ENCODE assay signal across 8 cellular contexts in the genomic region with DNA sequence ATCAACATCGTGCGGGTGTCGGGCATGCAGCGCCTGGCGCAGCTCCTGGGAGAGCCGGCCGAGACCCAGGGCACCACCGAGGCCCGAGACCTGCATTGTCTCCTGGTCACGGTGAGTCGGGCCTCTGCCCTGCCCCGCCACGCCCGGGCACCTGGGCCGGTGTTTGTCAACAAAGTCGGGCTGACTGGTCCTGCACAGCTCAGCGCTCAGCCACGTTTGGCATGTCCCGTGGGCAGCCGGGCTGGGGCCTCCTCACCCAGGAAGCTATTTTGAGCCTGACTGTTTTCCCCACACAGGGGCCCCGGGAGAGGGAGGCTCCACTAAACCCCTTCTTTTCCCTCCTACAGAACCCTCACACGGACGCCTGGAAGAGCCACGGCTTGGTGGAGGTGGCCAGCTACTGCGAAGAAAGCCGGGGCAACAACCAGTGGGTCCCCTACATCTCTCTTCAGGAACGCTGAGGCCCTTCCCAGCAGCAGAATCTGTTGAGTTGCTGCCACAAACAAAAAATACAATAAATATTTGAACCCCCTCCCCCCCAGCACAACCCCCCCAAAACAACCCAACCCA. TPM values are rescaled to one million over a fixed set of nuclear protein-coding genes. Genes with fewer than 3 reads are reported as not detected.
DNase-seq lines count a peak whose midpoint lies in the region; ATAC-seq, FAIRE-seq and TF ChIP-seq lines count a peak whose summit lies in the region.

No MANE protein-coding gene starts in this region.

- in situ Hi-C loops in GM12878 (cut with MboI) = no loop called here

- WGBS in GM12878 (ENCODE audit: insufficient coverage, insufficient replicate concordance, low lambda C conversion rate, missing lambda C conversion rate) = 2% methylated on average over 26 of the region's 27 CpGs

- SMC1A ChIA-PET in GM12878 (lab: Charles Lee; ENCODE audit: uncharacterized antibody, unreplicated experiment) = interaction anchor here (0.7 to 10.5 kb wide), 13 partner anchors 15 to 157 kb away, joined by 3 to 143 read pairs (median 9); no protein-coding TSS in a partner anchor

- CTCF ChIA-PET in GM12878 (lab: Yijun Ruan, JAX) = interaction anchor here (0.9 to 5.8 kb wide), 12 partner anchors 24 to 159 kb away, joined by 3 to 113 read pairs (median 7); no protein-coding TSS in a partner anchor

- H3K4me3 ChIP-seq in MG63 (peak overlapping the region; percentile 99), GM12878 (peak overlapping the region; percentile 100)

- intact Hi-C loops in GM12878 (cut with micrococcal nuclease; ENCODE audit: unreplicated experiment) = loop anchor here (2.0 kb wide), 1 partner anchor 76 kb away; no protein-coding TSS in a partner anchor

- H3K4me2 ChIP-seq in GM12878 (ENCODE audit: control insufficient read depth, insufficient read depth) = peak overlapping the region; percentile 98

- H2AFZ ChIP-seq in GM12878 (ENCODE audit: control insufficient read depth, low read depth, low read length) = no peak overlapping the region

- H3K4me1 ChIP-seq in GM12878 (ENCODE audit: control insufficient read depth, insufficient read depth, low read length) = peaks cover 12% of the 10 kb centered on the region

- no peak; the same call in 1 of the 2 replicates for TF ChIP-seq POLR2A in GM12878 (IDR thresholded peaks at IDR 0.05; ENCODE audit: low read depth, low read length)

- DNase-seq in C1 segment of cervical spinal cord (lab: John Stamatoyannopoulos, UW) (peak in 8 of 14 donors; percentile 43 to 74 (median 56)), MG63 (peak; percentile 31), GM12878 (ENCODE audit: low read depth, low spot score) (no peak), immature natural killer cell (no peak), cortex of kidney (lab: John Stamatoyannopoulos, UW) (no peak), NCI-H526 treated with DMSO at 0.1 percent for 48 hours (lab: John Stamatoyannopoulos, UW) (no peak)
- DNase-seq in stimulated activated CD4-positive, alpha-beta T cell treated with anti-CD3 and anti-CD28 coated beads, Interleukin-2, amount 100 ng/mL, for 24 hours = peak; percentile 41 to 44

- H3K36me3 ChIP-seq in MG63 = peaks cover 19% of the 10 kb centered on the region
- peaks cover 2% of the 10 kb centered on the region in 2 experiments; a peak in 2 of 4 replicates for H3K36me3 ChIP-seq in GM12878 (ENCODE audit: control insufficient read depth in 2 of 2, insufficient read depth in 2 of 2, low read length in 1 of 2)

- peak overlapping the region; percentile 96 for H3K9ac ChIP-seq in GM12878 (ENCODE audit: control insufficient read depth, insufficient read depth, low read length)

- H3K27me3 ChIP-seq in MG63 = no peaks in the 10 kb centered on the region
- H3K27me3 ChIP-seq in GM12878 (replicated peaks in 1 of 2; ENCODE audit: control insufficient read depth in 2 of 2, insufficient read depth in 2 of 2, low read length in 1 of 2) = no peaks in the 10 kb centered on the region

- peaks cover 18 to 37% (median 30%) of the 10 kb centered on the region in 3 donors for H3K27me3 Mint-ChIP-seq in immature natural killer cell (ENCODE audit: low read depth in 3 of 3)

- H3K27ac Mint-ChIP-seq in immature natural killer cell = peak overlapping the region; percentile 86 to 96 (median 94)

- TF ChIP-seq RAD21 in GM12878 (IDR thresholded peaks at IDR 0.05; ENCODE audit: insufficient read depth, low read depth, low read length) = no peak

- H3K9me3 ChIP-seq in MG63 (no peaks in the 10 kb centered on the region), GM12878 (replicated peaks; ENCODE audit: control insufficient read depth, insufficient read depth, low read length) (peaks cover 1% of the 10 kb centered on the region; the same call in 1 of the 3 replicates)

- H3K4me3 Mint-ChIP-seq in immature natural killer cell = peak overlapping the region; percentile 96 to 100 (median 99)

- POLR2A ChIA-PET in GM12878 (lab: Charles Lee) = interaction anchor here (0.5 to 6.8 kb wide), 21 partner anchors 11 to 366 kb away, joined by 3 to 166 read pairs (median 10); a partner anchor contains a TSS

- RAD21 ChIA-PET in GM12878 (lab: Charles Lee; ENCODE audit: unreplicated experiment) = interaction anchor here (0.8 to 6.5 kb wide), 25 partner anchors 14 to 312 kb away, joined by 3 to 221 read pairs (median 7); no protein-coding TSS in a partner anchor

- H4K20me1 ChIP-seq in GM12878 (ENCODE audit: control insufficient read depth, insufficient read depth) = peaks cover 12% of the 10 kb centered on the region; the same call in 1 of the 2 replicates

- peaks cover 0 to 10% (median 0%) of the 10 kb centered on the region in 3 donors for H3K36me3 Mint-ChIP-seq in immature natural killer cell

- H3K79me2 ChIP-seq in GM12878 (ENCODE audit: control insufficient read depth, insufficient read depth, low read length) = peaks cover 44% of the 10 kb centered on the region

- no TSS peak for BruUV-seq in GM12878 (replicated peaks; lab: Mats Ljungman, UMichigan)

- peaks cover 15 to 36% of the 10 kb centered on the region in 2 donors for H3K4me1 Mint-ChIP-seq in immature natural killer cell

- peak overlapping the region; percentile 95 for H3K27ac ChIP-seq in GM12878 (ENCODE audit: control insufficient read depth, insufficient read depth)

- no peak for TF ChIP-seq CTCF in GM12878 (IDR thresholded peaks at IDR 0.05 in 2 of 3, conservative IDR thresholded peaks at IDR 0.05 in 1 of 3; ENCODE audit: control insufficient read depth in 2 of 3, extremely low read depth in 1 of 3, insufficient read depth in 1 of 3, low read depth in 3 of 3, low read length in 3 of 3)

- FAIRE-seq in GM12878 (lab: Jason Lieb, UNC) = no peak

- ATAC-seq in GM12878 (peak; percentile 2; the same call in 2 of the 3 replicates), GM21786 (IDR thresholded peaks at IDR 0.05; ENCODE audit: unreplicated experiment) (no peak)

- no peaks in the 10 kb centered on the region for H3K9me3 Mint-ChIP-seq in immature natural killer cell

- no peak for TF ChIP-seq EP300 in GM12878 (IDR thresholded peaks at IDR 0.05; ENCODE audit: borderline replicate concordance in 1 of 2, control insufficient read depth in 1 of 2, low read depth in 2 of 2, low read length in 2 of 2)

RNA-seq across cellular contexts. Expression of a gene that starts 1.3 kb away (rescaled TPM):
- total RNA-seq in MG63 (2014; rRNA removed; shearing (Covaris generic); ENCODE audit: low replicate concordance) = 36.4 and 48.7 TPM in 2 replicates
- 313 and 319 TPM in 2 replicates for total RNA-seq in GM12878 (2013; cell fraction: nucleolus; rRNA removed)
- 89.5 and 97.3 TPM in 2 replicates for total RNA-seq in GM12878 (2014; rRNA removed)
- 51.1 and 53.5 TPM in 2 replicates for total RNA-seq in GM12878 (2014; rRNA removed; fragmentation: Illumina TruSeq; extraction: Trizol)
- total RNA-seq in GM12878 (2021) = 101 and 104 TPM in 2 replicates
- polyA plus RNA-seq in GM12878 (2011; ENCODE audit: low read depth) = 59.9 TPM
- 112 and 180 TPM in 2 replicates for polyA plus RNA-seq in GM12878 (2011; rRNA removed)
- polyA plus RNA-seq in GM12878 (2011; cell fraction: cytosol; rRNA removed) = 262 and 293 TPM in 2 replicates
- polyA plus RNA-seq in GM12878 (2011; cell fraction: nucleus; rRNA removed) = 355 and 391 TPM in 2 replicates
- polyA plus RNA-seq in GM12878 (2012) = 129 and 137 TPM in 2 replicates
- polyA plus RNA-seq in GM12878 (2014; fragmentation: Illumina TruSeq; extraction: Trizol) = 12.4 and 33.7 TPM in 2 replicates
- polyA plus RNA-seq in GM12878 (2014; fragmentation: Nextera tagmentation; extraction: Ambion mirVana) = 10 to 100 TPM in 1 of 2 experiments, 1 to 10 TPM in 1; 2.4 to 10.5 TPM
- 150 and 165 TPM in 2 replicates for polyA plus RNA-seq in GM12878 (2014; rRNA removed)
- 100 to 1,000 TPM in 1 of 2 experiments, 10 to 100 TPM in 1; 92.7 to 106 TPM for polyA plus RNA-seq in GM12878 (2016; fragmentation: Nextera tagmentation; extraction: Ambion mirVana)
- 93.1 and 170 TPM in 2 replicates for polyA minus RNA-seq in GM12878 (2011; rRNA and poly(A)+ RNA removed)
- 64.0 and 71.2 TPM in 2 replicates for polyA minus RNA-seq in GM12878 (2011; cell fraction: cytosol; rRNA and poly(A)+ RNA removed)
- polyA minus RNA-seq in GM12878 (2011; cell fraction: nucleus; rRNA and poly(A)+ RNA removed) = 216 and 321 TPM in 2 replicates
- 100 to 1,000 TPM in 1 of 3 donors, 10 to 100 TPM in 2; 68.0 to 105 (median 72.9) TPM for polyA plus RNA-seq in immature natural killer cell

RNA-seq across cellular contexts. Expression of a gene that starts 20.5 kb away (rescaled TPM):
- total RNA-seq in MG63 (2014; rRNA removed; shearing (Covaris generic); ENCODE audit: low replicate concordance) = 124 and 171 TPM in 2 replicates
- 39.2 and 49.9 TPM in 2 replicates for total RNA-seq in GM12878 (2013; cell fraction: nucleolus; rRNA removed)
- total RNA-seq in GM12878 (2014; rRNA removed) = 98.7 and 107 TPM in 2 replicates
- total RNA-seq in GM12878 (2014; rRNA removed; fragmentation: Illumina TruSeq; extraction: Trizol) = 63.4 and 66.4 TPM in 2 replicates
- 117 and 118 TPM in 2 replicates for total RNA-seq in GM12878 (2021)
- 34.0 TPM for polyA plus RNA-seq in GM12878 (2011; ENCODE audit: low read depth)
- polyA plus RNA-seq in GM12878 (2011; rRNA removed) = 62.9 and 98.1 TPM in 2 replicates
- polyA plus RNA-seq in GM12878 (2011; cell fraction: cytosol; rRNA removed) = 131 and 153 TPM in 2 replicates
- 89.5 and 121 TPM in 2 replicates for polyA plus RNA-seq in GM12878 (2011; cell fraction: nucleus; rRNA removed)
- 45.1 and 51.1 TPM in 2 replicates for polyA plus RNA-seq in GM12878 (2012)
- polyA plus RNA-seq in GM12878 (2014; fragmentation: Illumina TruSeq; extraction: Trizol) = 80.1 and 121 TPM in 2 replicates
- polyA plus RNA-seq in GM12878 (2014; fragmentation: Nextera tagmentation; extraction: Ambion mirVana) = 1 to 10 TPM in 1 of 2 experiments, under 1 TPM in 1; 0.61 to 1.9 TPM
- 94.8 and 108 TPM in 2 replicates for polyA plus RNA-seq in GM12878 (2014; rRNA removed)
- 10 to 100 TPM; 10.4 to 47.3 TPM for polyA plus RNA-seq in GM12878 (2016; fragmentation: Nextera tagmentation; extraction: Ambion mirVana)
- 61.8 and 93.7 TPM in 2 replicates for polyA minus RNA-seq in GM12878 (2011; rRNA and poly(A)+ RNA removed)
- 29.2 and 34.9 TPM in 2 replicates for polyA minus RNA-seq in GM12878 (2011; cell fraction: cytosol; rRNA and poly(A)+ RNA removed)
- polyA minus RNA-seq in GM12878 (2011; cell fraction: nucleus; rRNA and poly(A)+ RNA removed) = 14.7 and 19.8 TPM in 2 replicates
- 1 to 10 TPM; 4.6 to 8.4 (median 5.0) TPM for polyA plus RNA-seq in immature natural killer cell

RNA-seq across cellular contexts. Expression of a gene that starts 49.8 kb away (rescaled TPM):
- total RNA-seq in MG63 (2014; rRNA removed; shearing (Covaris generic); ENCODE audit: low replicate concordance) = 17.2 and 34.5 TPM in 2 replicates
- total RNA-seq in GM12878 (2013; cell fraction: nucleolus; rRNA removed) = 59.7 and 74.3 TPM in 2 replicates
- total RNA-seq in GM12878 (2014; rRNA removed) = 69.5 and 80.8 TPM in 2 replicates
- 28.3 and 34.4 TPM in 2 replicates for total RNA-seq in GM12878 (2014; rRNA removed; fragmentation: Illumina TruSeq; extraction: Trizol)
- 151 and 160 TPM in 2 replicates for total RNA-seq in GM12878 (2021)
- 23.9 TPM for polyA plus RNA-seq in GM12878 (2011; ENCODE audit: low read depth)
- 17.1 and 38.9 TPM in 2 replicates for polyA plus RNA-seq in GM12878 (2011; rRNA removed)
- polyA plus RNA-seq in GM12878 (2011; cell fraction: cytosol; rRNA removed) = 74.2 and 137 TPM in 2 replicates
- 67.2 and 71.6 TPM in 2 replicates for polyA plus RNA-seq in GM12878 (2011; cell fraction: nucleus; rRNA removed)
- 48.0 and 50.4 TPM in 2 replicates for polyA plus RNA-seq in GM12878 (2012)
- 1.6 and 9.9 TPM in 2 replicates for polyA plus RNA-seq in GM12878 (2014; fragmentation: Illumina TruSeq; extraction: Trizol)
- polyA plus RNA-seq in GM12878 (2014; fragmentation: Nextera tagmentation; extraction: Ambion mirVana) = 10 to 100 TPM; 17.9 to 46.3 TPM
- polyA plus RNA-seq in GM12878 (2014; rRNA removed) = 82.1 and 111 TPM in 2 replicates
- polyA plus RNA-seq in GM12878 (2016; fragmentation: Nextera tagmentation; extraction: Ambion mirVana) = 100 to 1,000 TPM; 200 to 205 TPM
- polyA minus RNA-seq in GM12878 (2011; rRNA and poly(A)+ RNA removed) = 5.5 and 23.9 TPM in 2 replicates
- 18.7 and 24.1 TPM in 2 replicates for polyA minus RNA-seq in GM12878 (2011; cell fraction: cytosol; rRNA and poly(A)+ RNA removed)
- 9.9 and 18.2 TPM in 2 replicates for polyA minus RNA-seq in GM12878 (2011; cell fraction: nucleus; rRNA and poly(A)+ RNA removed)
- polyA plus RNA-seq in immature natural killer cell = 10 to 100 TPM; 74.3 to 99.6 (median 84.9) TPM

Comparison
In these comparisons a context has a peak if more than half of its experiments do, and no peak if none do; other contexts are left out.
1. DNase-seq: peak in C1 segment of cervical spinal cord (8 of 14), MG63 (single experiment) and stimulated activated CD4-positive, alpha-beta T cell treated with anti-CD3 and anti-CD28 coated beads, Interleukin-2, amount 100 ng/mL, for 24 hours (2 of 2); none in GM12878 (single experiment), immature natural killer cell (0 of 3), cortex of kidney (single experiment) and NCI-H526 treated with DMSO at 0.1 percent for 48 hours (single experiment).